ENCODE assay signal across 20 cellular contexts in the genomic region with DNA sequence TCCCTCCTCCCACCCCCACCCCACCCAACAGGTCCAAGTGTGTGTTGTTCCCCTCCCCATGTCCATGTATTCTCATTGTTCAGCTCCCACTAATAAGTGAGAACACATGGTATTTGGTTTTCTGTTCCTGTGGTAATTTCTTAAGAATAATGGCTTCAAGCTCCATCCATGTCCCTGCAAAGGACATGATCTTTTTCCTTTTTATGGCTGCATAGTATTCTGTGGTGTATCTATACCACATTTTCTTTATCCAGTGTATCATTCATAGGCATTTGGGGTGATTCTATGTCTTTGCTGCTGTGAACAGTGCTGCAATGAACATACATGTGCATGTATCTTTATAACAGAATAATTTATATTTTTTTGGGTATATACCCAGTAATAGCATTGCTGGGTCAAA. TPM values are rescaled to one million over a fixed set of nuclear protein-coding genes. Genes with fewer than 3 reads are reported as not detected.
DNase-seq lines count a peak whose midpoint lies in the region; ATAC-seq, FAIRE-seq and TF ChIP-seq lines count a peak whose summit lies in the region.
"Had no signal": no experiment of that assay in that cellular context is flagged by ENCODE, and none has a peak within 500 bp of the region (broad histone marks: within the 10 kb centered on the region; RNA-seq: fewer than 3 reads in every experiment).

No MANE protein-coding gene starts in this region.

- no peak for FAIRE-seq in GM19239 (lab: Jason Lieb, UNC)
- FAIRE-seq: GM12891, HepG2 had no signal

- peak in 1 of 2 donors; percentile 1 for DNase-seq in ascending aorta (ENCODE audit: low spot score in 2 of 2)
- no peak for DNase-seq in esophagus muscularis mucosa (ENCODE audit: extremely low spot score)
- DNase-seq in sigmoid colon: no peak
- DNase-seq in tibial artery: no peak
- no peak for DNase-seq in NCI-H1694 (lab: John Stamatoyannopoulos, UW)
- DNase-seq in testis: no peak
- DNase-seq in GM19239 (ENCODE audit: insufficient read length, low spot score): no peak
- DNase-seq: Calu3; CD8-positive, alpha-beta T cell; DND-41; EL; GOT3; H7 had no signal

- no peak for TF ChIP-seq POLR2A in esophagus muscularis mucosa (IDR thresholded peaks at IDR 0.05; ENCODE audit: low read depth)
- no peak for TF ChIP-seq POLR2A in sigmoid colon (IDR thresholded peaks at IDR 0.05)
- no peak for TF ChIP-seq POLR2A in testis (IDR thresholded peaks at IDR 0.05)

- H3K9me3 ChIP-seq in ascending aorta (no peaks in the 10 kb centered on the region), esophagus muscularis mucosa (no peaks in the 10 kb centered on the region), sigmoid colon (no peaks in the 10 kb centered on the region), tibial artery (no peaks in the 10 kb centered on the region), testis (no peaks in the 10 kb centered on the region)

- H3K36me3 ChIP-seq in ascending aorta: no peaks in the 10 kb centered on the region
- H3K36me3 ChIP-seq in esophagus muscularis mucosa: no peaks in the 10 kb centered on the region
- H3K36me3 ChIP-seq in sigmoid colon: no peaks in the 10 kb centered on the region
- H3K36me3 ChIP-seq in tibial artery: no peaks in the 10 kb centered on the region
- H3K36me3 ChIP-seq in testis (ENCODE audit: low read depth, missing control alignments): no peaks in the 10 kb centered on the region
- H3K36me3 ChIP-seq: BLaER1 treated with 17β-estradiol and CSF1 and Interleukin-3, amounts not matched to agents 10 nM and 100 nM had no signal

- TF ChIP-seq CTCF in ascending aorta (IDR thresholded peaks at IDR 0.05): no peak
- no peak for TF ChIP-seq CTCF in esophagus muscularis mucosa (IDR thresholded peaks at IDR 0.05)
- TF ChIP-seq CTCF in sigmoid colon (IDR thresholded peaks at IDR 0.05): no peak
- TF ChIP-seq CTCF in tibial artery (IDR thresholded peaks at IDR 0.05): no peak
- TF ChIP-seq CTCF in testis (IDR thresholded peaks at IDR 0.05): no peak

- peaks cover 13 to 43% of the 10 kb centered on the region in 2 donors for H3K4me1 ChIP-seq in ascending aorta
- peaks cover 19 to 37% (median 29%) of the 10 kb centered on the region in 4 donors for H3K4me1 ChIP-seq in esophagus muscularis mucosa
- peaks cover 0 to 46% (median 38%) of the 10 kb centered on the region in 4 donors for H3K4me1 ChIP-seq in sigmoid colon
- H3K4me1 ChIP-seq in tibial artery: peaks cover 0 to 51% (median 38%) of the 10 kb centered on the region in 4 donors
- no peaks in the 10 kb centered on the region for H3K4me1 ChIP-seq in testis

- H3K27ac ChIP-seq in ascending aorta (peak overlapping the region; percentile 85 to 86), esophagus muscularis mucosa (replicated peaks in 1 of 4) (peak overlapping the region in 3 of 4 donors; percentile 50 to 83 (median 69)), sigmoid colon (peak overlapping the region in 3 of 4 donors; percentile 79 to 90 (median 87)), tibial artery (peak overlapping the region; percentile 71 to 88), testis (no peak overlapping the region)
- H3K27ac ChIP-seq: BLaER1 treated with 17β-estradiol and CSF1 and Interleukin-3, amounts not matched to agents 10 nM and 100 nM had no signal

- TF ChIP-seq EP300 in esophagus muscularis mucosa (IDR thresholded peaks at IDR 0.05): no peak
- TF ChIP-seq EP300 in sigmoid colon (IDR thresholded peaks at IDR 0.05): no peak

- no peaks in the 10 kb centered on the region for H3K27me3 ChIP-seq in ascending aorta
- H3K27me3 ChIP-seq in esophagus muscularis mucosa: no peaks in the 10 kb centered on the region
- no peaks in the 10 kb centered on the region for H3K27me3 ChIP-seq in sigmoid colon
- H3K27me3 ChIP-seq in tibial artery: no peaks in the 10 kb centered on the region
- no peaks in the 10 kb centered on the region for H3K27me3 ChIP-seq in testis
- H3K27me3 ChIP-seq: BLaER1 treated with 17β-estradiol and CSF1 and Interleukin-3, amounts not matched to agents 10 nM and 100 nM had no signal

- intact Hi-C loops in ascending aorta (cut with DNase I): no loop called here
- intact Hi-C loops in esophagus muscularis mucosa (cut with DNase I): no loop called here
- intact Hi-C loops in sigmoid colon (cut with DNase I): no loop called here
- intact Hi-C loops in tibial artery (cut with DNase I; ENCODE audit: low total_unique reads): no loop called here
- intact Hi-C loops in testis (cut with DNase I; ENCODE audit: low total_unique reads): no loop called here

- no peak for ATAC-seq in HG02938 (IDR thresholded peaks at IDR 0.05; ENCODE audit: unreplicated experiment)
- ATAC-seq: CD8-positive, alpha-beta T cell; HCT116; HepG2 had no signal

- H3K4me3 ChIP-seq in ascending aorta (no peak overlapping the region), esophagus muscularis mucosa (no peak overlapping the region), sigmoid colon (no peak overlapping the region), tibial artery (no peak overlapping the region), testis (no peak overlapping the region)
- H3K4me3 ChIP-seq: BLaER1 treated with 17β-estradiol and CSF1 and Interleukin-3, amounts not matched to agents 10 nM and 100 nM had no signal

RNA-seq across cellular contexts. Expression of a gene that starts 12.3 kb away (rescaled TPM):
- total RNA-seq in ascending aorta (56.9 TPM), esophagus muscularis mucosa (10 to 100 TPM; 18.7 to 24.0 (median 21.3) TPM), sigmoid colon (10 to 100 TPM; 22.1 to 56.5 (median 26.5) TPM), testis (10 to 100 TPM; 42.4 to 79.0 TPM)
- polyA plus RNA-seq in sigmoid colon (10 to 100 TPM; 15.1 to 31.7 (median 25.8) TPM), testis (ENCODE audit: insufficient read depth, low read depth, low replicate concordance) (87.2 TPM)
- total RNA-seq: B cell; CD8-positive, alpha-beta T cell had no signal
- polyA plus RNA-seq: IgD-negative memory B cell had no signal

Comparison
In these comparisons a context has a peak if more than half of its experiments do, and no peak if none do; other contexts are left out.
1. H3K27ac ChIP-seq: peak in ascending aorta (2 of 2), esophagus muscularis mucosa (3 of 4), sigmoid colon (3 of 4) and tibial artery (2 of 2); none in testis (0 of 2).